ENCODE assay signal across 8 cellular contexts in the genomic region with DNA sequence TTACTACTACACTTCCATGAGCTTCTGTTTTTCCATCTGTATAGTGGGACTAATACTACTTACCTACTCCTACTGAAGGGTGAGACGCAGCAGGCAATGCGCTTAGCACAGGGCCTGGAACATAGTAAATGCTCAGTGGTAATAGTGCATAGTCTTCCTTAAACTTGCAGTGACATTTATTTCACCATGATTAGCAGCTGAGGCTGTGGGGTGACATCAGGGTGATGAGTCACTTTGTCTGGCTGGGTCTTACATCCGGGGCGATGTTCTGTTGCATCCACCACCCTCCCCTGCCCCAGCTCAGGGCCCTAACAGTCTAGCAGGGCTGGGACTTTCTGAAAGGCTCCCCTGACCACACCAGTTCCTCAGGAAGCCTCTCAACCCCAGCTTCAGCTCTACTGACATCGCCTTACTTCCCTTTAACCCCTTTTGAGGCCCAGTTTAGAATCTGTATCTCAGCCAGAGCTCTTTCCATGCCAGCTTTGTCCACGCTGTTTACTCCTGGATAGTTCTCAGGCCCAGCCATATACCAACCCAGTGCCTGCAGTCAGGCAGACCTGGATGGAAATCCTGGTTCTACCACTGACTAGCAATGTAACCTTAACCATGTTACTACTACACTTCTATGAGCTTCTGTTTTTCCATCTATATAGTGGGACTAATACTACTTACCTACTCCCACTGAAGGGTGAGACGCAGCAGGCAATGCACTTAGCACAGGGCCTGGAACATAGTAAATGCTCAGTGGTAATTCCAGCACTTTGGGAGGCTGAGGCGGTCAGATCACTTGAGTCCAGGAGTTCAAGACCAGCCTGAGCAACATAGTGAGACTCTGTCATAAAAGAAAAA.
DNase-seq lines count a peak whose midpoint lies in the region; ATAC-seq lines count a peak whose summit lies in the region.

No MANE protein-coding gene starts in this region.

- POLR2A ChIA-PET in activated CD8-positive, alpha-beta T cell treated with anti-CD3 and anti-CD28 coated beads, Interleukin-2, amount 10 ng/mL, durations not matched to agents 7 days and 5 days (lab: Charles Lee) = interaction anchor here (0.6 to 3.5 kb wide), 11 partner anchors 9 to 555 kb away, joined by 3 to 23 read pairs (median 5); partner anchors contain the start of genes CD58 and TTF2

- H3K27ac ChIP-seq in esophagus (ENCODE audit: low read depth in 2 of 2, low read length in 1 of 2) = peak overlapping the region; percentile 77 to 86

- peak overlapping the region; percentile 90 for H3K27ac Mint-ChIP-seq in activated CD8-positive, alpha-beta T cell treated with anti-CD3 and anti-CD28 coated beads, Interleukin-2, amount 10 ng/mL, durations not matched to agents 7 days and 5 days

- peak overlapping the region; percentile 45 for H3K4me3 Mint-ChIP-seq in activated CD8-positive, alpha-beta T cell treated with anti-CD3 and anti-CD28 coated beads, Interleukin-2, amount 10 ng/mL, durations not matched to agents 7 days and 5 days

- H3K36me3 ChIP-seq in MG63 (no peaks in the 10 kb centered on the region), esophagus (ENCODE audit: control insufficient read depth in 2 of 2, insufficient read depth in 2 of 2, low read length in 1 of 2) (no peaks in the 10 kb centered on the region)

- no peaks in the 10 kb centered on the region for H3K9me3 ChIP-seq in MG63
- H3K9me3 ChIP-seq in esophagus (ENCODE audit: control insufficient read depth in 2 of 2, insufficient read depth in 1 of 2, low read depth in 1 of 2, low read length in 1 of 2) = no peaks in the 10 kb centered on the region

- no peak overlapping the region for H3K4me3 ChIP-seq in MG63
- no peak overlapping the region for H3K4me3 ChIP-seq in esophagus (ENCODE audit: low read depth in 1 of 2, low read length in 2 of 2)

- peaks cover 82% of the 10 kb centered on the region for H3K4me1 Mint-ChIP-seq in activated CD8-positive, alpha-beta T cell treated with anti-CD3 and anti-CD28 coated beads, Interleukin-2, amount 10 ng/mL, durations not matched to agents 7 days and 5 days (ENCODE audit: low read depth)

- 54 to 59% methylated on average over 8 of the region's 8 CpGs for whole genome bisulfite sequencing in esophagus, 2 donors

- peaks cover 0 to 17% of the 10 kb centered on the region in 2 donors for H3K4me1 ChIP-seq in esophagus (ENCODE audit: control insufficient read depth in 2 of 2, insufficient read depth in 2 of 2, low read length in 1 of 2)

- DNase-seq in ELR (ENCODE audit: low read depth) = peak; percentile 74
- DNase-seq in H4 (ENCODE audit: low spot score) = peak; percentile 64
- peak; percentile 73 for DNase-seq in MG63
- DNase-seq in activated CD8-positive, alpha-beta T cell treated with anti-CD3 and anti-CD28 coated beads, Interleukin-2, amount 10 ng/mL, durations not matched to agents 7 days and 5 days = peak; percentile 94
- peak; percentile 61 for DNase-seq in putamen (ENCODE audit: low spot score)
- no peak for DNase-seq in 8988T
- DNase-seq in NCI-H69 (lab: John Stamatoyannopoulos, UW) = no peak

- no peaks in the 10 kb centered on the region for H3K27me3 Mint-ChIP-seq in activated CD8-positive, alpha-beta T cell treated with anti-CD3 and anti-CD28 coated beads, Interleukin-2, amount 10 ng/mL, durations not matched to agents 7 days and 5 days (ENCODE audit: low read depth)

- CTCF ChIA-PET in activated CD8-positive, alpha-beta T cell treated with anti-CD3 and anti-CD28 coated beads, Interleukin-2, amount 10 ng/mL, durations not matched to agents 7 days and 5 days (lab: Charles Lee) = interaction anchor here (0.6 to 13.7 kb wide), 13 partner anchors 9 to 365 kb away, joined by 3 to 215 read pairs (median 4); no protein-coding TSS in a partner anchor

- H3K36me3 Mint-ChIP-seq in activated CD8-positive, alpha-beta T cell treated with anti-CD3 and anti-CD28 coated beads, Interleukin-2, amount 10 ng/mL, durations not matched to agents 7 days and 5 days (ENCODE audit: low read depth) = peaks cover 24% of the 10 kb centered on the region

- H3K27me3 ChIP-seq in MG63 (no peaks in the 10 kb centered on the region), esophagus (ENCODE audit: control insufficient read depth in 1 of 2, insufficient read depth in 2 of 2, low read length in 2 of 2) (no peaks in the 10 kb centered on the region)

- peak; percentile 95 for ATAC-seq in activated CD8-positive, alpha-beta T cell treated with anti-CD3 and anti-CD28 coated beads, Interleukin-2, amount 10 ng/mL, durations not matched to agents 7 days and 5 days

- H3K9me3 Mint-ChIP-seq in activated CD8-positive, alpha-beta T cell treated with anti-CD3 and anti-CD28 coated beads, Interleukin-2, amount 10 ng/mL, durations not matched to agents 7 days and 5 days (ENCODE audit: insufficient read depth) = no peaks in the 10 kb centered on the region

Comparison
In these comparisons a context has a peak if more than half of its experiments do, and no peak if none do; other contexts are left out.
1. DNase-seq: peak in ELR (single experiment), H4 (single experiment), MG63 (single experiment), activated CD8-positive, alpha-beta T cell treated with anti-CD3 and anti-CD28 coated beads, Interleukin-2, amount 10 ng/mL, durations not matched to agents 7 days and 5 days (single experiment) and putamen (single experiment); none in 8988T (single experiment) and NCI-H69 (single experiment).